ENCODE assay signal across 30 cellular contexts in genomic region chr9:2481216-2481615, GRCh38.
"Had no signal": no experiment of that assay in that cellular context is flagged by ENCODE, and none has a peak within 500 bp of the region (broad histone marks: within the 10 kb centered on the region; RNA-seq: fewer than 3 reads in every experiment).

No MANE protein-coding gene starts in this region.

- H3K27ac Mint-ChIP-seq: natural killer cell; neural progenitor cell; progenitor cell of endocrine pancreas; stimulated activated memory B cell treated with anti-CD40 and anti-IgM and Interleukin-4, amounts not matched to agents 10 μg/mL and 1 μg/mL and 100 μg/mL, for 72 hours; stimulated activated naive CD8-positive, alpha-beta T cell treated with anti-CD3 and anti-CD28 coated beads, Interleukin-15, amount 100 ng/mL, for 72 hours had no signal

- H3K36me3 ChIP-seq: neural progenitor cell, ovary, right lobe of liver, sigmoid colon, spleen, suprapubic skin, tibial artery, transverse colon, upper lobe of left lung, vagina had no signal

- H3K27me3 Mint-ChIP-seq: progenitor cell of endocrine pancreas; stimulated activated naive CD8-positive, alpha-beta T cell treated with anti-CD3 and anti-CD28 coated beads, Interleukin-15, amount 100 ng/mL, for 72 hours had no signal

- H3K9ac ChIP-seq: neural progenitor cell, parathyroid adenoma had no signal

- ATAC-seq: natural killer cell; psoas muscle; right lobe of liver; stimulated activated memory B cell treated with anti-CD40 and anti-IgM and Interleukin-4, amounts not matched to agents 10 μg/mL and 1 μg/mL and 100 μg/mL, for 72 hours; stimulated activated naive CD8-positive, alpha-beta T cell treated with anti-CD3 and anti-CD28 coated beads, Interleukin-15, amount 100 ng/mL, for 72 hours; stimulated activated naive CD8-positive, alpha-beta T cell treated with anti-CD3 and anti-CD28 coated beads, Interleukin-15, Interleukin-2, amounts not matched to agents 100 U/mL and 50 U/mL, for 24 hours had no signal

- H3K4me1 Mint-ChIP-seq: natural killer cell; neural progenitor cell; stimulated activated memory B cell treated with anti-CD40 and anti-IgM and Interleukin-4, amounts not matched to agents 10 μg/mL and 1 μg/mL and 100 μg/mL, for 72 hours; stimulated activated naive CD8-positive, alpha-beta T cell treated with anti-CD3 and anti-CD28 coated beads, Interleukin-15, amount 100 ng/mL, for 72 hours had no signal

- H3K9me3 ChIP-seq: ovary, psoas muscle, right lobe of liver, sigmoid colon, spleen, suprapubic skin, testis, tibial artery, transverse colon, upper lobe of left lung, vagina had no signal

- H3K4me3 Mint-ChIP-seq: natural killer cell; nephron; neural progenitor cell; stimulated activated memory B cell treated with anti-CD40 and anti-IgM and Interleukin-4, amounts not matched to agents 10 μg/mL and 1 μg/mL and 100 μg/mL, for 72 hours; stimulated activated naive CD8-positive, alpha-beta T cell treated with anti-CD3 and anti-CD28 coated beads, Interleukin-15, amount 100 ng/mL, for 72 hours had no signal

- H3K36me3 Mint-ChIP-seq: natural killer cell; neural progenitor cell; stimulated activated memory B cell treated with anti-CD40 and anti-IgM and Interleukin-4, amounts not matched to agents 10 μg/mL and 1 μg/mL and 100 μg/mL, for 72 hours had no signal

- H3K27ac ChIP-seq: neural progenitor cell, ovary, parathyroid adenoma, psoas muscle, right lobe of liver, sigmoid colon, spleen, suprapubic skin, testis, tibial artery, transverse colon, upper lobe of left lung, vagina had no signal

- H3K9me3 Mint-ChIP-seq: natural killer cell; stimulated activated memory B cell treated with anti-CD40 and anti-IgM and Interleukin-4, amounts not matched to agents 10 μg/mL and 1 μg/mL and 100 μg/mL, for 72 hours; stimulated activated naive CD8-positive, alpha-beta T cell treated with anti-CD3 and anti-CD28 coated beads, Interleukin-15, amount 100 ng/mL, for 72 hours had no signal

- H3K4me3 ChIP-seq: neural progenitor cell, ovary, psoas muscle, right lobe of liver, sigmoid colon, spleen, suprapubic skin, testis, tibial artery, transverse colon, upper lobe of left lung, vagina had no signal

- H3K27me3 ChIP-seq: neural progenitor cell, ovary, right lobe of liver, sigmoid colon, spleen, suprapubic skin, testis, tibial artery, transverse colon, upper lobe of left lung, vagina had no signal

- H2AFZ ChIP-seq: neural progenitor cell, parathyroid adenoma had no signal

- H3K4me2 ChIP-seq: neural progenitor cell had no signal

- H3K4me1 ChIP-seq: neural progenitor cell, parathyroid adenoma, psoas muscle, right lobe of liver, spleen, suprapubic skin, testis, tibial artery, transverse colon, upper lobe of left lung, vagina had no signal

- DNase-seq: natural killer cell; occipital lobe; ovary; posterior cingulate gyrus; psoas muscle; right cardiac atrium; right lobe of liver; sigmoid colon; small intestine; spleen; stimulated activated CD4-positive, alpha-beta T cell treated with anti-CD3 and anti-CD28 coated beads, Interleukin-12 subunit alpha, Interleukin-12 subunit beta, amount 100 ng/mL, for 4 hours; stimulated activated CD4-positive, alpha-beta T cell treated with anti-CD3 and anti-CD28 coated beads, Interleukin-1b, Interleukin-23, amount 100 ng/mL, for 48 hours; stimulated activated CD4-positive, alpha-beta T cell treated with anti-CD3 and anti-CD28 coated beads, Interleukin-4, amount 100 ng/mL, for 1 hour; stimulated activated CD4-positive, alpha-beta T cell treated with anti-CD3 and anti-CD28 coated beads, Interleukin-4, amount 100 ng/mL, for 4 hours; stimulated activated CD8-positive, alpha-beta memory T cell treated with anti-CD3 and anti-CD28 coated beads, Interleukin-4, amount 100 ng/mL, for 48 hours; stimulated activated naive CD4-positive, alpha-beta T cell; stimulated activated naive CD8-positive, alpha-beta T cell treated with anti-CD3 and anti-CD28 coated beads, Interleukin-15, amount 100 ng/mL, for 72 hours; stimulated activated naive CD8-positive, alpha-beta T cell treated with anti-CD3 and anti-CD28 coated beads, Interleukin-15, Interleukin-2, amounts not matched to agents 100 U/mL and 50 U/mL, for 24 hours; substantia nigra; testis; tibial artery; transverse colon; upper lobe of left lung had no signal

- H3K79me2 ChIP-seq: parathyroid adenoma had no signal
